In genomic region chr16:30926937-30927788, GRCh38 we compare ENCODE assay signal across 9 cellular contexts. TPM values are rescaled to one million over a fixed set of nuclear protein-coding genes. Genes with fewer than 3 reads are reported as not detected.
A peak's percentile ranks its signal among the peaks of the same experiment; 100 is the strongest.
DNase-seq lines count a peak whose midpoint lies in the region; ATAC-seq, FAIRE-seq and TF ChIP-seq lines count a peak whose summit lies in the region.
"Had no signal": no experiment of that assay in that cellular context is flagged by ENCODE, and none has a peak within 500 bp of the region (broad histone marks: within the 10 kb centered on the region; RNA-seq: fewer than 3 reads in every experiment).

No MANE protein-coding gene starts in this region.

- H3K36me3 Mint-ChIP-seq in neural progenitor cell: peaks cover 5% of the 10 kb centered on the region

- peaks cover 0 to 66% of the 10 kb centered on the region in 2 experiments; a peak in 2 of 3 replicates for H3K36me3 ChIP-seq in HEK293 (ENCODE audit: control insufficient read depth in 2 of 2, insufficient read depth in 1 of 2, low read length in 2 of 2)
- H3K36me3 ChIP-seq in K562 (ENCODE audit: control insufficient read depth, insufficient read depth, low read length): peaks cover 56% of the 10 kb centered on the region; the same call in 2 of the 3 replicates
- H3K36me3 ChIP-seq in neural progenitor cell: no peaks in the 10 kb centered on the region
- H3K36me3 ChIP-seq in spleen: peaks cover 0 to 68% (median 22%) of the 10 kb centered on the region in 6 donors

- peaks cover 3% of the 10 kb centered on the region; the same call in 1 of the 2 replicates for H4K20me1 ChIP-seq in K562 (replicated peaks; ENCODE audit: control insufficient read depth, insufficient read depth, low read length)
- peaks cover 33% of the 10 kb centered on the region for H4K20me1 ChIP-seq in neural progenitor cell (ENCODE audit: low read depth)

- H3K9ac ChIP-seq in K562 (ENCODE audit: insufficient read depth in 1 of 2, low read depth in 2 of 2, low read length in 2 of 2) (peak overlapping the region in 1 of 2 experiments; percentile 54; a peak in 2 of 4 replicates), neural progenitor cell (no peak overlapping the region)
- H3K9ac ChIP-seq: GM23248 had no signal

- TF ChIP-seq CTCF in HEK293 (tag by site-specific recombination; IDR thresholded peaks at IDR 0.05) (no peak), K562 (IDR thresholded peaks at IDR 0.05 in 2 of 3, conservative IDR thresholded peaks at IDR 0.05 in 1 of 3; ENCODE audit: insufficient read depth in 2 of 3, low read depth in 1 of 3, low read length in 3 of 3) (no peak), neural progenitor cell (IDR thresholded peaks at IDR 0.05) (no peak), spleen (IDR thresholded peaks at IDR 0.05 in 8 of 11, conservative IDR thresholded peaks at IDR 0.05 in 3 of 11) (no peak)

- DNase-seq in K562 (ENCODE audit: extremely low read depth in 1 of 4, low spot score in 3 of 4) (no peak), neural progenitor cell (ENCODE audit: low spot score) (no peak), LoVo (ENCODE audit: low spot score) (no peak), T1000 (lab: John Stamatoyannopoulos, UW) (no peak), spleen (no peak)
- DNase-seq: SIG-M5 had no signal

- BruUV-seq in K562 (replicated peaks; lab: Mats Ljungman, UMichigan): no TSS peak

- no peak for FAIRE-seq in K562 (lab: Jason Lieb, UNC)
- FAIRE-seq: kidney had no signal

- no peak overlapping the region for H3K27ac Mint-ChIP-seq in neural progenitor cell

- peaks cover 21% of the 10 kb centered on the region for H3K4me1 Mint-ChIP-seq in neural progenitor cell

- no peaks in the 10 kb centered on the region for H3K4me1 ChIP-seq in HEK293 (ENCODE audit: control insufficient read depth, insufficient read depth, low read length)
- H3K4me1 ChIP-seq in K562 (replicated peaks in 1 of 2; ENCODE audit: control insufficient read depth in 2 of 2, insufficient read depth in 2 of 2, low read length in 2 of 2): peaks cover 0 to 49% of the 10 kb centered on the region in 2 experiments; a peak in 3 of 5 replicates
- H3K4me1 ChIP-seq in neural progenitor cell: no peaks in the 10 kb centered on the region
- H3K4me1 ChIP-seq in spleen: peaks cover 4 to 30% (median 14%) of the 10 kb centered on the region in 6 donors

- peaks cover 10% of the 10 kb centered on the region for H3K27me3 Mint-ChIP-seq in neural progenitor cell (ENCODE audit: insufficient read depth, low read depth)

- TF ChIP-seq RAD21 in K562 (CRISPR knock-in tag; conservative IDR thresholded peaks at IDR 0.05 in 1 of 2, IDR thresholded peaks at IDR 0.05 in 1 of 2): no peak

- no peak overlapping the region for H3K4me3 ChIP-seq in HEK293 (ENCODE audit: low read depth, low read length)
- no peak overlapping the region for H3K4me3 ChIP-seq in K562
- no peak overlapping the region for H3K4me3 ChIP-seq in neural progenitor cell
- H3K4me3 ChIP-seq in spleen: no peak overlapping the region
- H3K4me3 ChIP-seq: GM23248 had no signal

- no peaks in the 10 kb centered on the region for H3K9me3 ChIP-seq in HEK293 (ENCODE audit: control insufficient read depth, insufficient read depth, low read depth, low read length)
- H3K9me3 ChIP-seq in K562 (replicated peaks; ENCODE audit: control insufficient read depth, insufficient read depth, low read depth, low read length): no peaks in the 10 kb centered on the region
- H3K9me3 ChIP-seq in neural progenitor cell (ENCODE audit: low read depth): no peaks in the 10 kb centered on the region
- H3K9me3 ChIP-seq in spleen: no peaks in the 10 kb centered on the region

- peaks cover 13% of the 10 kb centered on the region for H3K79me2 ChIP-seq in K562 (ENCODE audit: control insufficient read depth, insufficient read depth, low read length)
- peaks cover 28% of the 10 kb centered on the region for H3K79me2 ChIP-seq in neural progenitor cell (ENCODE audit: low read depth)

- H3F3A ChIP-seq in neural progenitor cell (ENCODE audit: low read depth): peaks cover 5% of the 10 kb centered on the region

- no peak for TF ChIP-seq EP300 in K562 (IDR thresholded peaks at IDR 0.05; ENCODE audit: low read length)

- POLR2A ChIA-PET in HEK293 (lab: Yijun Ruan, JAX): interaction anchor here (0.6 to 2.6 kb wide), 7 partner anchors 14 to 1244 kb away, joined by 3 to 15 read pairs (median 3); partner anchors contain the start of gene PHKG2
- POLR2A ChIA-PET in K562 (lab: Yijun Ruan, JAX): interaction anchor here (0.6 to 1.3 kb wide), 6 partner anchors 8 to 253 kb away, joined by 3 to 4 read pairs (median 3); partner anchors contain the start of gene FUS

- peak overlapping the region; percentile 79 for H3K4me3 Mint-ChIP-seq in neural progenitor cell

- H3K9me1 ChIP-seq in K562 (ENCODE audit: control insufficient read depth, insufficient read depth, low read length): peaks cover 3% of the 10 kb centered on the region

- CTCF ChIA-PET in HEK293 (lab: Yijun Ruan, JAX): interaction anchor here (0.8 to 1.7 kb wide), 7 partner anchors 8 to 941 kb away, joined by 3 to 6 read pairs (median 5); no protein-coding TSS in a partner anchor
- CTCF ChIA-PET in K562 (lab: Yijun Ruan, JAX; ENCODE audit: low intra/inter-chr PET ratio): no interaction called here

- in situ Hi-C loops in K562 (cut with MboI): no loop called here

- intact Hi-C loops in K562 (cut with micrococcal nuclease): no loop called here
- intact Hi-C loops in spleen (cut with DNase I; ENCODE audit: low total_unique reads): no loop called here

- no peaks in the 10 kb centered on the region for H3K9me3 Mint-ChIP-seq in neural progenitor cell

- ATAC-seq in K562: no peak

- H3K27ac ChIP-seq in HEK293 (ENCODE audit: extremely low read depth, low read depth, low read length) (no peak overlapping the region), K562 (ENCODE audit: extremely low read depth, low read depth, low read length) (peak overlapping the region; percentile 16; the same call in 2 of the 3 replicates), neural progenitor cell (no peak overlapping the region), spleen (no peak overlapping the region)
- H3K27ac ChIP-seq: GM23248 had no signal

- H3K4me2 ChIP-seq in K562 (ENCODE audit: insufficient read depth, low read length) (no peak overlapping the region), neural progenitor cell (peak overlapping the region; percentile 45)

- H3K27me3 ChIP-seq in K562 (ENCODE audit: control insufficient read depth in 2 of 2, insufficient read depth in 2 of 2, low read length in 2 of 2): no peaks in the 10 kb centered on the region; a peak in 1 of 5 replicates
- H3K27me3 ChIP-seq in neural progenitor cell: no peaks in the 10 kb centered on the region
- H3K27me3 ChIP-seq in spleen (replicated peaks in 1 of 7): no peaks in the 10 kb centered on the region

- 76% methylated on average over 14 of the region's 22 CpGs for WGBS in K562 (ENCODE audit: insufficient coverage, low coverage, missing lambda C conversion rate)
- WGBS in spleen, 5 donors: 85 to 94% (median 92%) methylated on average over 17 to 22 of the region's 22 CpGs

- H2AFZ ChIP-seq in K562 (ENCODE audit: low read depth, low read length) (no peak overlapping the region), neural progenitor cell (replicated peaks) (no peak overlapping the region)
- H2AFZ ChIP-seq: GM23248 had no signal

- no peak for TF ChIP-seq POLR2A in K562 (conservative IDR thresholded peaks at IDR 0.05)
- no peak for TF ChIP-seq POLR2A in spleen (IDR thresholded peaks at IDR 0.05)

RNA-seq across cellular contexts. Expression of gene FBXL19, which starts 3.8 kb away (rescaled TPM):
- total RNA-seq in K562 (2011; cell fraction: chromatin; rRNA removed; ENCODE audit: low replicate concordance): 10.1 and 37.5 TPM in 2 replicates
- total RNA-seq in K562 (2011; cell fraction: nucleolus; rRNA removed): 30.4 and 31.2 TPM in 2 replicates
- 14.5 and 15.4 TPM in 2 replicates for total RNA-seq in K562 (2011; cell fraction: nucleoplasm; rRNA removed)
- 32.7 and 48.1 TPM in 2 replicates for total RNA-seq in K562 (2014; rRNA removed)
- 6.8 and 6.9 TPM in 2 replicates for total RNA-seq in K562 (2014; rRNA removed; fragmentation: Illumina TruSeq; extraction: Trizol)
- 17.6 and 17.8 TPM in 2 replicates for total RNA-seq in K562 (2015; rRNA removed; fragmentation: Illumina TruSeq; extraction: Trizol)
- 40.4 and 48.0 TPM in 2 replicates for total RNA-seq in K562 (2021)
- 9.1 and 9.9 TPM in 2 replicates for polyA plus RNA-seq in K562 (2011; rRNA removed)
- 12.4 and 47.6 TPM in 2 replicates for polyA plus RNA-seq in K562 (2011; cell fraction: cytosol; rRNA removed)
- polyA plus RNA-seq in K562 (2011; cell fraction: nucleus; rRNA removed): 16.9 and 37.2 TPM in 2 replicates
- 17.7 and 25.5 TPM in 2 replicates for polyA plus RNA-seq in K562 (2012)
- 7.6 and 18.1 TPM in 2 replicates for polyA plus RNA-seq in K562 (2014; fragmentation: Illumina TruSeq; extraction: Trizol)
- under 1 TPM in 1 of 2 experiments, not detected in 1; 0.13 TPM for polyA plus RNA-seq in K562 (2014; fragmentation: Nextera tagmentation; extraction: Ambion mirVana)
- polyA plus RNA-seq in K562 (2014; rRNA removed): 22.0 and 26.0 TPM in 2 replicates
- 3.8 and 7.2 TPM in 2 replicates for polyA minus RNA-seq in K562 (2011; rRNA and poly(A)+ RNA removed)
- polyA minus RNA-seq in K562 (2011; cell fraction: cytosol; rRNA and poly(A)+ RNA removed): 26.1 and 27.7 TPM in 2 replicates
- polyA minus RNA-seq in K562 (2011; cell fraction: nucleus; rRNA and poly(A)+ RNA removed): 7.5 and 9.4 TPM in 2 replicates
- total RNA-seq in neural progenitor cell (ENCODE audit: low replicate concordance): 9.2 and 76.7 TPM in 2 replicates
- 10 to 100 TPM; 12.4 to 21.0 (median 17.8) TPM for total RNA-seq in spleen
- polyA plus RNA-seq in spleen: 10 to 100 TPM in 1 of 3 donors, 1 to 10 TPM in 2; 4.3 to 24.7 (median 5.5) TPM

RNA-seq across cellular contexts. Expression of gene ORAI3, which starts 21.7 kb away (rescaled TPM):
- 12.4 and 41.2 TPM in 2 replicates for total RNA-seq in K562 (2011; cell fraction: chromatin; rRNA removed; ENCODE audit: low replicate concordance)
- total RNA-seq in K562 (2011; cell fraction: nucleolus; rRNA removed): 46.8 and 54.4 TPM in 2 replicates
- total RNA-seq in K562 (2011; cell fraction: nucleoplasm; rRNA removed): 36.7 and 43.2 TPM in 2 replicates
- total RNA-seq in K562 (2014; rRNA removed) (19.0 and 23.5 TPM in 2 replicates), K562 (2014; rRNA removed; fragmentation: Illumina TruSeq; extraction: Trizol) (6.3 and 7.8 TPM in 2 replicates), K562 (2015; rRNA removed; fragmentation: Illumina TruSeq; extraction: Trizol) (12.4 and 12.9 TPM in 2 replicates), K562 (2021) (21.9 and 23.3 TPM in 2 replicates), neural progenitor cell (ENCODE audit: low replicate concordance) (10.2 and 20.1 TPM in 2 replicates), spleen (10 to 100 TPM; 20.7 to 44.8 (median 29.8) TPM)
- polyA plus RNA-seq in K562 (2011; rRNA removed) (15.8 and 29.7 TPM in 2 replicates), K562 (2014; fragmentation: Illumina TruSeq; extraction: Trizol) (14.1 and 18.0 TPM in 2 replicates), K562 (2014; fragmentation: Nextera tagmentation; extraction: Ambion mirVana) (1 to 10 TPM; 4.9 to 5.8 TPM), K562 (2014; rRNA removed) (16.5 and 19.0 TPM in 2 replicates), spleen (10 to 100 TPM; 22.2 to 26.2 (median 22.5) TPM)
- polyA plus RNA-seq in K562 (2011; cell fraction: cytosol; rRNA removed): 44.9 and 57.8 TPM in 2 replicates
- 25.0 and 28.3 TPM in 2 replicates for polyA plus RNA-seq in K562 (2011; cell fraction: nucleus; rRNA removed)
- polyA plus RNA-seq in K562 (2012): 19.4 and 52.1 TPM in 2 replicates
- polyA minus RNA-seq in K562 (2011; rRNA and poly(A)+ RNA removed): 12.8 and 14.8 TPM in 2 replicates
- polyA minus RNA-seq in K562 (2011; cell fraction: cytosol; rRNA and poly(A)+ RNA removed): 15.8 and 19.1 TPM in 2 replicates
- polyA minus RNA-seq in K562 (2011; cell fraction: nucleus; rRNA and poly(A)+ RNA removed): 9.3 and 12.7 TPM in 2 replicates

RNA-seq across cellular contexts. Expression of gene SETD1A, which starts 30.4 kb away (rescaled TPM):
- total RNA-seq in K562 (2011; cell fraction: chromatin; rRNA removed; ENCODE audit: low replicate concordance): 24.2 and 49.1 TPM in 2 replicates
- 22.3 and 24.7 TPM in 2 replicates for total RNA-seq in K562 (2011; cell fraction: nucleolus; rRNA removed)
- total RNA-seq in K562 (2011; cell fraction: nucleoplasm; rRNA removed): 17.1 and 19.1 TPM in 2 replicates
- 4.2 and 7.9 TPM in 2 replicates for total RNA-seq in K562 (2014; rRNA removed)
- 2.0 and 2.5 TPM in 2 replicates for total RNA-seq in K562 (2014; rRNA removed; fragmentation: Illumina TruSeq; extraction: Trizol)
- 4.6 and 5.7 TPM in 2 replicates for total RNA-seq in K562 (2015; rRNA removed; fragmentation: Illumina TruSeq; extraction: Trizol)
- 30.2 and 36.0 TPM in 2 replicates for total RNA-seq in K562 (2021)
- polyA plus RNA-seq in K562 (2011; rRNA removed): 2.2 and 3.0 TPM in 2 replicates
- polyA plus RNA-seq in K562 (2011; cell fraction: cytosol; rRNA removed): 1.6 and 2.3 TPM in 2 replicates
- 15.4 and 22.7 TPM in 2 replicates for polyA plus RNA-seq in K562 (2011; cell fraction: nucleus; rRNA removed)
- 17.4 and 52.0 TPM in 2 replicates for polyA plus RNA-seq in K562 (2012)
- polyA plus RNA-seq in K562 (2014; fragmentation: Illumina TruSeq; extraction: Trizol): 15.0 and 20.1 TPM in 2 replicates
- polyA plus RNA-seq in K562 (2014; fragmentation: Nextera tagmentation; extraction: Ambion mirVana): under 1 TPM; 0.08 to 0.14 TPM
- polyA plus RNA-seq in K562 (2014; rRNA removed): 15.5 and 16.9 TPM in 2 replicates
- 1.7 and 2.1 TPM in 2 replicates for polyA minus RNA-seq in K562 (2011; rRNA and poly(A)+ RNA removed)
- 10.0 and 10.3 TPM in 2 replicates for polyA minus RNA-seq in K562 (2011; cell fraction: cytosol; rRNA and poly(A)+ RNA removed)
- 6.1 and 8.6 TPM in 2 replicates for polyA minus RNA-seq in K562 (2011; cell fraction: nucleus; rRNA and poly(A)+ RNA removed)
- 3.2 and 5.8 TPM in 2 replicates for total RNA-seq in neural progenitor cell (ENCODE audit: low replicate concordance)
- 10 to 100 TPM; 10.1 to 24.9 (median 19.8) TPM for total RNA-seq in spleen
- 10 to 100 TPM in 1 of 3 donors, 1 to 10 TPM in 2; 4.8 to 15.0 (median 8.8) TPM for polyA plus RNA-seq in spleen

RNA-seq across cellular contexts. Expression of gene CTF1, which starts 30.7 kb away (rescaled TPM):
- 2.9 and 6.1 TPM in 2 replicates for total RNA-seq in K562 (2011; cell fraction: chromatin; rRNA removed; ENCODE audit: low replicate concordance)
- 4.2 and 5.5 TPM in 2 replicates for total RNA-seq in K562 (2011; cell fraction: nucleolus; rRNA removed)
- 6.2 and 12.7 TPM in 2 replicates for total RNA-seq in K562 (2011; cell fraction: nucleoplasm; rRNA removed)
- total RNA-seq in K562 (2014; rRNA removed) (0.36 and 1.0 TPM in 2 replicates), K562 (2014; rRNA removed; fragmentation: Illumina TruSeq; extraction: Trizol) (0.38 and 0.44 TPM in 2 replicates), K562 (2015; rRNA removed; fragmentation: Illumina TruSeq; extraction: Trizol) (0.33 and 0.53 TPM in 2 replicates), K562 (2021) (1.8 TPM in 2 replicates), neural progenitor cell (ENCODE audit: low replicate concordance) (0.39 and 1.5 TPM in 2 replicates), spleen (1 to 10 TPM in 5 of 7 donors, under 1 TPM in 1, not detected in 1; 0.68 to 3.3 (median 1.4) TPM)
- polyA plus RNA-seq in K562 (2011; rRNA removed) (1.9 and 3.6 TPM in 2 replicates), K562 (2014; fragmentation: Illumina TruSeq; extraction: Trizol) (2.5 and 2.8 TPM in 2 replicates), K562 (2014; fragmentation: Nextera tagmentation; extraction: Ambion mirVana) (under 1 TPM; 0.24 to 0.35 TPM), K562 (2014; rRNA removed) (1.8 and 2.1 TPM in 2 replicates), spleen (1 to 10 TPM in 2 of 3 donors, under 1 TPM in 1; 0.61 to 1.3 (median 1.1) TPM)
- polyA plus RNA-seq in K562 (2011; cell fraction: cytosol; rRNA removed): 6.9 and 7.6 TPM in 2 replicates
- polyA plus RNA-seq in K562 (2011; cell fraction: nucleus; rRNA removed): 11.5 and 14.8 TPM in 2 replicates
- polyA plus RNA-seq in K562 (2012): 2.0 and 5.6 TPM in 2 replicates
- 0.98 and 1.7 TPM in 2 replicates for polyA minus RNA-seq in K562 (2011; rRNA and poly(A)+ RNA removed)
- polyA minus RNA-seq in K562 (2011; cell fraction: cytosol; rRNA and poly(A)+ RNA removed): 1.1 and 1.4 TPM in 2 replicates
- polyA minus RNA-seq in K562 (2011; cell fraction: nucleus; rRNA and poly(A)+ RNA removed): 1.3 and 1.9 TPM in 2 replicates

RNA-seq across cellular contexts. Expression of gene BCL7C, which starts 33.3 kb away (rescaled TPM):
- 6.9 and 9.3 TPM in 2 replicates for total RNA-seq in K562 (2011; cell fraction: chromatin; rRNA removed; ENCODE audit: low replicate concordance)
- total RNA-seq in K562 (2011; cell fraction: nucleolus; rRNA removed): 8.7 and 9.0 TPM in 2 replicates
- total RNA-seq in K562 (2011; cell fraction: nucleoplasm; rRNA removed): 7.6 and 10.6 TPM in 2 replicates
- 80.1 and 85.8 TPM in 2 replicates for total RNA-seq in K562 (2014; rRNA removed)
- total RNA-seq in K562 (2014; rRNA removed; fragmentation: Illumina TruSeq; extraction: Trizol): 7.0 and 7.9 TPM in 2 replicates
- total RNA-seq in K562 (2015; rRNA removed; fragmentation: Illumina TruSeq; extraction: Trizol): 31.6 and 32.9 TPM in 2 replicates
- 41.2 and 43.1 TPM in 2 replicates for total RNA-seq in K562 (2021)
- 15.1 and 17.4 TPM in 2 replicates for polyA plus RNA-seq in K562 (2011; rRNA removed)
- polyA plus RNA-seq in K562 (2011; cell fraction: cytosol; rRNA removed): 18.7 and 45.5 TPM in 2 replicates
- 7.4 and 12.0 TPM in 2 replicates for polyA plus RNA-seq in K562 (2011; cell fraction: nucleus; rRNA removed)
- 23.9 and 28.5 TPM in 2 replicates for polyA plus RNA-seq in K562 (2012)
- polyA plus RNA-seq in K562 (2014; fragmentation: Illumina TruSeq; extraction: Trizol): 19.6 and 37.5 TPM in 2 replicates
- polyA plus RNA-seq in K562 (2014; fragmentation: Nextera tagmentation; extraction: Ambion mirVana): 1 to 10 TPM; 1.7 to 2.6 TPM
- 61.9 and 75.9 TPM in 2 replicates for polyA plus RNA-seq in K562 (2014; rRNA removed)
- polyA minus RNA-seq in K562 (2011; rRNA and poly(A)+ RNA removed): 2.2 and 3.5 TPM in 2 replicates
- polyA minus RNA-seq in K562 (2011; cell fraction: cytosol; rRNA and poly(A)+ RNA removed): 7.9 and 8.1 TPM in 2 replicates
- 2.6 TPM in 2 replicates for polyA minus RNA-seq in K562 (2011; cell fraction: nucleus; rRNA and poly(A)+ RNA removed)
- 18.3 and 32.1 TPM in 2 replicates for total RNA-seq in neural progenitor cell (ENCODE audit: low replicate concordance)
- 10 to 100 TPM; 15.5 to 24.3 (median 21.6) TPM for total RNA-seq in spleen
- 10 to 100 TPM; 35.6 to 38.7 (median 37.8) TPM for polyA plus RNA-seq in spleen

Comparison
In these comparisons a context has a peak if more than half of its experiments do, and no peak if none do; other contexts are left out.
1. Of the 44 proteins assayed by ChIP-seq in both K562 and HEK293: peak only in K562: none; only in HEK293: ZBTB8A; in both: none; in neither: 43.